15 cellular contexts compared by ENCODE assay signal in genomic region chr2:10341193-10341592, GRCh38.
"Had no signal": no experiment of that assay in that cellular context is flagged by ENCODE, and none has a peak within 500 bp of the region (broad histone marks: within the 10 kb centered on the region; RNA-seq: fewer than 3 reads in every experiment).

No MANE protein-coding gene starts in this region.

- H3K4me3 Mint-ChIP-seq: activated B cell treated with CpG ODN at 0.5 μM for 24 hours; activated naive CD8-positive, alpha-beta T cell treated with anti-CD3 and anti-CD28 coated beads, Interleukin-2, amount 10 ng/mL, durations not matched to agents 7 days and 5 days; stimulated activated naive CD8-positive, alpha-beta T cell treated with anti-CD3 and anti-CD28 coated beads, Interleukin-15, amount 100 ng/mL, for 72 hours had no signal

- H3K4me1 ChIP-seq: ascending aorta had no signal

- H3K27me3 ChIP-seq: ascending aorta, esophagus muscularis mucosa, sigmoid colon had no signal

- H3K4me3 ChIP-seq: ascending aorta, esophagus muscularis mucosa, sigmoid colon, thoracic aorta had no signal

- H3K9me3 ChIP-seq: ascending aorta, esophagus muscularis mucosa, sigmoid colon, thoracic aorta had no signal

- H3K27ac ChIP-seq: ascending aorta, esophagus muscularis mucosa, thoracic aorta had no signal

- DNase-seq: activated B cell treated with CpG ODN at 0.5 μM for 24 hours; activated CD4-positive, alpha-beta T cell treated with anti-CD3 and anti-CD28 coated beads, Interleukin-2, amount 50 U/mL, for 1 hour; activated gamma-delta T cell; activated naive CD8-positive, alpha-beta T cell treated with anti-CD3 and anti-CD28 coated beads, Interleukin-2, amount 10 ng/mL, durations not matched to agents 7 days and 5 days; activated T-cell treated with anti-CD3 and anti-CD28 coated beads, Interleukin-2, amount 50 U/mL, for 1 hour; foreskin fibroblast; glutamatergic neuron; naive B cell; sigmoid colon; stimulated activated CD4-positive, alpha-beta T cell treated with anti-CD3 and anti-CD28 coated beads, Interleukin-4, amount 100 ng/mL, for 1 hour; stimulated activated CD8-positive, alpha-beta memory T cell treated with anti-CD3 and anti-CD28 coated beads, Interleukin-4, amount 100 ng/mL, for 48 hours; stimulated activated naive CD8-positive, alpha-beta T cell treated with anti-CD3 and anti-CD28 coated beads, Interleukin-15, amount 100 ng/mL, for 72 hours had no signal

- H3K27me3 Mint-ChIP-seq: activated B cell treated with CpG ODN at 0.5 μM for 24 hours; activated naive CD8-positive, alpha-beta T cell treated with anti-CD3 and anti-CD28 coated beads, Interleukin-2, amount 10 ng/mL, durations not matched to agents 7 days and 5 days; naive B cell; stimulated activated naive CD8-positive, alpha-beta T cell treated with anti-CD3 and anti-CD28 coated beads, Interleukin-15, amount 100 ng/mL, for 72 hours had no signal

- H3K9me3 Mint-ChIP-seq: activated B cell treated with CpG ODN at 0.5 μM for 24 hours; activated naive CD8-positive, alpha-beta T cell treated with anti-CD3 and anti-CD28 coated beads, Interleukin-2, amount 10 ng/mL, durations not matched to agents 7 days and 5 days; naive B cell; stimulated activated naive CD8-positive, alpha-beta T cell treated with anti-CD3 and anti-CD28 coated beads, Interleukin-15, amount 100 ng/mL, for 72 hours had no signal

- H3K36me3 ChIP-seq: ascending aorta, esophagus muscularis mucosa, sigmoid colon, thoracic aorta had no signal

- H3K27ac Mint-ChIP-seq: activated B cell treated with CpG ODN at 0.5 μM for 24 hours; stimulated activated naive CD8-positive, alpha-beta T cell treated with anti-CD3 and anti-CD28 coated beads, Interleukin-15, amount 100 ng/mL, for 72 hours had no signal

- ATAC-seq: stimulated activated naive CD8-positive, alpha-beta T cell treated with anti-CD3 and anti-CD28 coated beads, Interleukin-15, amount 100 ng/mL, for 72 hours had no signal
